8 cellular contexts compared by ENCODE assay signal in genomic region chr17:44186307-44187130, GRCh38. TPM values are rescaled to one million over a fixed set of nuclear protein-coding genes. Genes with fewer than 3 reads are reported as not detected.
DNase-seq lines count a peak whose midpoint lies in the region; TF ChIP-seq lines count a peak whose summit lies in the region.

TSS of gene TMUB2 (plus strand) at chr17:44186972. CDS start at chr17:44187709, 737 bp downstream.

- H3K27ac ChIP-seq in H9 (ENCODE audit: insufficient read length, low read depth, low read length), result peak within 1 kb of the TSS; percentile 81

- H4K8ac ChIP-seq in H9 (replicated peaks; ENCODE audit: insufficient read length, low read depth, low read length), result no peak within 1 kb of the TSS

- H4K20me1 ChIP-seq in H9 (ENCODE audit: control insufficient read depth, insufficient read depth, insufficient read length), result no peaks in the 10 kb centered on the region

- H3K4me3 ChIP-seq in MG63, result peak within 1 kb of the TSS; percentile 84
- H3K4me3 ChIP-seq in fibroblast of the aortic adventitia (ENCODE audit: low read depth, low read length), result peak within 1 kb of the TSS; percentile 99

- peaks cover 8% of the 10 kb centered on the region; the same call in 1 of the 2 replicates for H3K79me2 ChIP-seq in H9 (ENCODE audit: insufficient read depth, low read length)

- H3K18ac ChIP-seq in H9 (ENCODE audit: insufficient read length, low read depth, low read length), result peak within 1 kb of the TSS; percentile 97

- H3K4me3 Mint-ChIP-seq in H9 (peak within 1 kb of the TSS; percentile 95 to 99), nephron (peak within 1 kb of the TSS; percentile 92 to 96 (median 93))
- H3K4me3 Mint-ChIP-seq in stimulated activated naive CD8-positive, alpha-beta T cell treated with anti-CD3 and anti-CD28 coated beads, Interleukin-15, Interleukin-2, amounts not matched to agents 100 ng/mL and 50 ng/mL, for 24 hours, result peak within 1 kb of the TSS; percentile 99

- no peak within 1 kb of the TSS for H3K4ac ChIP-seq in H9 (ENCODE audit: low read depth, low read length)

- no peak within 1 kb of the TSS for H4K5ac ChIP-seq in H9 (ENCODE audit: insufficient read length, low read depth, low read length)

- WGBS in H9 (ENCODE audit: extremely low coverage, insufficient read length, low lambda C conversion rate), result no CpG with 5 or more reads among the region's 50 CpGs

- H3K9me3 Mint-ChIP-seq in H9 (peaks cover 6% of the 10 kb centered on the region in 2 experiments), nephron (peaks cover 3% of the 10 kb centered on the region)
- H3K9me3 Mint-ChIP-seq in stimulated activated naive CD8-positive, alpha-beta T cell treated with anti-CD3 and anti-CD28 coated beads, Interleukin-15, Interleukin-2, amounts not matched to agents 100 ng/mL and 50 ng/mL, for 24 hours, result no peaks in the 10 kb centered on the region

- peak within 1 kb of the TSS; percentile 76 for H3K4me2 ChIP-seq in H9 (ENCODE audit: insufficient read depth, insufficient read length, low read length)

- H3K9me3 ChIP-seq in H9 (ENCODE audit: control insufficient read depth, low read depth, low read length) (peaks cover 5% of the 10 kb centered on the region), MG63 (no peaks in the 10 kb centered on the region)

- H2BK15ac ChIP-seq in H9 (ENCODE audit: low read depth, low read length), result no peak within 1 kb of the TSS

- H3K36me3 Mint-ChIP-seq in H9 (ENCODE audit: insufficient read depth in 1 of 3, low read depth in 3 of 3), result peaks cover 19 to 48% (median 33%) of the 10 kb centered on the region in 3 experiments
- H3K36me3 Mint-ChIP-seq in nephron (ENCODE audit: low read depth), result peaks cover 29% of the 10 kb centered on the region
- peaks cover 33% of the 10 kb centered on the region for H3K36me3 Mint-ChIP-seq in stimulated activated naive CD8-positive, alpha-beta T cell treated with anti-CD3 and anti-CD28 coated beads, Interleukin-15, Interleukin-2, amounts not matched to agents 100 ng/mL and 50 ng/mL, for 24 hours (ENCODE audit: low read depth)

- H3K23me2 ChIP-seq in H9 (ENCODE audit: insufficient read length, low read depth, low read length, poor library complexity, severe bottlenecking), result no peaks in the 10 kb centered on the region

- H3K27ac Mint-ChIP-seq in H9, result peak within 1 kb of the TSS; percentile 97 to 99 (median 99)
- H3K27ac Mint-ChIP-seq in nephron, result peak within 1 kb of the TSS; percentile 95 to 99 (median 98)
- H3K27ac Mint-ChIP-seq in stimulated activated naive CD8-positive, alpha-beta T cell treated with anti-CD3 and anti-CD28 coated beads, Interleukin-15, Interleukin-2, amounts not matched to agents 100 ng/mL and 50 ng/mL, for 24 hours, result peak within 1 kb of the TSS; percentile 94

- no peaks in the 10 kb centered on the region for H3K27me3 ChIP-seq in H9 (ENCODE audit: insufficient read depth, low read length)
- no peaks in the 10 kb centered on the region for H3K27me3 ChIP-seq in MG63

- no peak within 1 kb of the TSS for H3K56ac ChIP-seq in H9 (ENCODE audit: insufficient read length, low read depth, low read length)

- H2AFZ ChIP-seq in H9 (ENCODE audit: low read length), result no peak within 1 kb of the TSS

- H3K27me3 Mint-ChIP-seq in H9 (ENCODE audit: low read depth) (no peaks in the 10 kb centered on the region; the same call in 1 of the 2 replicates), nephron (ENCODE audit: low read depth) (no peaks in the 10 kb centered on the region)
- no peaks in the 10 kb centered on the region for H3K27me3 Mint-ChIP-seq in stimulated activated naive CD8-positive, alpha-beta T cell treated with anti-CD3 and anti-CD28 coated beads, Interleukin-15, Interleukin-2, amounts not matched to agents 100 ng/mL and 50 ng/mL, for 24 hours

- H3K14ac ChIP-seq in H9 (ENCODE audit: insufficient read depth, low read length), result peak within 1 kb of the TSS; percentile 94

- H3K36me3 ChIP-seq in MG63, result peaks cover 29% of the 10 kb centered on the region

- TF ChIP-seq CTCF in H9 (conservative IDR thresholded peaks at IDR 0.05) (no peak), fibroblast of the aortic adventitia (IDR thresholded peaks at IDR 0.05; ENCODE audit: insufficient read depth, low read length) (no peak), nephron (IDR thresholded peaks at IDR 0.05; ENCODE audit: unreplicated experiment in 3 of 3) (no peak)

- H3K4me1 ChIP-seq in H9 (ENCODE audit: insufficient read depth, low read length), result no peaks in the 10 kb centered on the region

- peaks cover 3% of the 10 kb centered on the region for H3K79me1 ChIP-seq in H9 (ENCODE audit: insufficient read depth, low read depth, low read length, poor library complexity, severe bottlenecking)

- DNase-seq in ELR (ENCODE audit: low read depth) (peak; percentile 100), H9 (peak; percentile 100), MG63 (peak; percentile 97), SHP77 treated with DMSO at 0.1 percent for 48 hours (lab: John Stamatoyannopoulos, UW) (peak; percentile 99), fibroblast of the aortic adventitia (ENCODE audit: low read depth) (peak; percentile 100)
- peak; percentile 100 for DNase-seq in activated effector memory CD4-positive, alpha-beta T cell treated with anti-CD3 and anti-CD28 coated beads, Interleukin-2, amount 50 U/mL, for 16 hours

- no peak within 1 kb of the TSS for H2BK20ac ChIP-seq in H9 (ENCODE audit: low read depth, low read length, poor library complexity, severe bottlenecking)

- no peak within 1 kb of the TSS for H3K23ac ChIP-seq in H9 (ENCODE audit: insufficient read length, low read depth, low read length)

- H2BK12ac ChIP-seq in H9 (ENCODE audit: insufficient read length, low read depth, low read length), result no peak within 1 kb of the TSS

- no peak within 1 kb of the TSS for H3T11ph ChIP-seq in H9 (ENCODE audit: low read length)

- H3K4me1 Mint-ChIP-seq in H9 (peaks cover 9 to 29% of the 10 kb centered on the region in 2 experiments), nephron (peaks cover 51% of the 10 kb centered on the region)
- H3K4me1 Mint-ChIP-seq in stimulated activated naive CD8-positive, alpha-beta T cell treated with anti-CD3 and anti-CD28 coated beads, Interleukin-15, Interleukin-2, amounts not matched to agents 100 ng/mL and 50 ng/mL, for 24 hours (ENCODE audit: low read depth), result peaks cover 44% of the 10 kb centered on the region

- peak within 1 kb of the TSS; percentile 91 for H3K9ac ChIP-seq in H9 (ENCODE audit: extremely low read depth, insufficient read length, low read length)

- no peak within 1 kb of the TSS for H2BK120ac ChIP-seq in H9 (ENCODE audit: low read depth, low read length, poor library complexity, severe bottlenecking)

- H4K91ac ChIP-seq in H9 (ENCODE audit: insufficient read length, low read depth, low read length), result no peak within 1 kb of the TSS

- H2BK5ac ChIP-seq in H9 (ENCODE audit: insufficient read length, low read length), result no peak within 1 kb of the TSS

- no peak within 1 kb of the TSS for H2AK5ac ChIP-seq in H9 (ENCODE audit: insufficient read length, low read length)

RNA-seq across cellular contexts. Expression of gene TMUB2, which starts in this region (rescaled TPM):
- 20.6 and 22.9 TPM in 2 replicates for total RNA-seq in H9 (2021)
- 18.5 and 39.9 TPM in 2 replicates for total RNA-seq in MG63 (2014; rRNA removed; shearing (Covaris generic); ENCODE audit: low replicate concordance)
- total RNA-seq in fibroblast of the aortic adventitia (ENCODE audit: low replicate concordance), result 23.0 and 29.4 TPM in 2 replicates

Comparison
In these comparisons a context has a peak if more than half of its experiments do, and no peak if none do; other contexts are left out.
1. Peak in every context shown above with its lines: DNase-seq, H3K4me3 ChIP-seq and H3K27ac ChIP-seq.